Comparison of ENCODE assay signal across 20 cellular contexts in the genomic region with DNA sequence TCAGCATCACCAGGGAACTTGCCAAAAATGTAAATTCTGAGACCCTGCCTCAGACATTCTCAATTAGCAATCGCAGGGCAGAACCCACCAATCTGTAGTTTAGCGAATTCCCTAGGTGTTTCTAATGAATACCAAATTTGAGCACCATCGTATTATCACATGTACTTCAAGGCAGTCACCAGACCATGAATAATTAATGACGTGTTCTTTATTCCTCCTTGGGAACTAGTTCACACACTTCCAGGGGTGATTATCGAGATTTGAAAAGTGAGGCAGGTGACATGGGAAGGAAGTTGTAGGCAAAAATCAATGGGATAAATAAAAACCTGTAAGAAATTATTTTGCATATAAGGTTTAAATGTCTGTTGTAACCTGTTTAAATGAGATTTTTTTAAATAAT.
"Had no signal": no experiment of that assay in that cellular context is flagged by ENCODE, and none has a peak within 500 bp of the region (broad histone marks: within the 10 kb centered on the region; RNA-seq: fewer than 3 reads in every experiment).

No MANE protein-coding gene starts in this region.

- ATAC-seq: natural killer cell treated with Interleukin-12 subunit alpha and Interleukin-12 subunit beta and Interleukin-15 and Interleukin-18, amount 100 ng/mL, for 72 hours; pancreas; right cardiac atrium; right lobe of liver; stimulated activated effector memory CD8-positive, alpha-beta T cell treated with anti-CD3 and anti-CD28 coated beads, Interleukin-12 subunit alpha, Interleukin-12 subunit beta, amount 100 ng/mL, for 72 hours; stimulated activated naive B cell treated with anti-CD40 and anti-IgM and Interleukin-4, amounts not matched to agents 10 μg/mL and 1 μg/mL and 100 μg/mL, for 72 hours had no signal

- DNase-seq: nephron progenitor cell; nucleus accumbens; pancreas; retina; right cardiac atrium; right lobe of liver; sigmoid colon; small intestine; stimulated activated CD4-positive, alpha-beta T cell treated with anti-CD3 and anti-CD28 coated beads, Interleukin-15, amount 100 ng/mL, for 24 hours; stimulated activated CD4-positive, alpha-beta T cell treated with anti-CD3 and anti-CD28 coated beads, Interleukin-2, amount 100 ng/mL, for 24 hours; stimulated activated CD4-positive, alpha-beta T cell treated with anti-CD3 and anti-CD28 coated beads, Interleukin-2, amount 100 ng/mL, for 48 hours; stimulated activated CD4-positive, alpha-beta T cell treated with anti-CD3 and anti-CD28 coated beads, Interleukin-4, amount 100 ng/mL, for 24 hours; stimulated activated naive B cell treated with anti-CD40 and anti-IgM and Interleukin-4, amounts not matched to agents 10 μg/mL and 1 μg/mL and 100 μg/mL, for 72 hours; stimulated activated naive CD4-positive, alpha-beta T cell treated with Interleukin-2 at 50 U/mL for 16 hours; stomach; thyroid gland; trophoblast cell; upper lobe of left lung had no signal
